6 cellular contexts compared by ENCODE assay signal in genomic region chr21:38590449-38590848, GRCh38.
"Had no signal": no experiment of that assay in that cellular context is flagged by ENCODE, and none has a peak within 500 bp of the region (broad histone marks: within the 10 kb centered on the region; RNA-seq: fewer than 3 reads in every experiment).

No MANE protein-coding gene starts in this region.

- H3K4me3 ChIP-seq: K562 had no signal

- FAIRE-seq: HepG2, HTR-8/SVneo, K562 had no signal

- H3K27ac ChIP-seq: HL-60 had no signal

- ATAC-seq: HepG2, K562 had no signal

- DNase-seq: IMR-90, KG1 had no signal
